Comparison of ENCODE assay signal across 8 cellular contexts in the genomic region with DNA sequence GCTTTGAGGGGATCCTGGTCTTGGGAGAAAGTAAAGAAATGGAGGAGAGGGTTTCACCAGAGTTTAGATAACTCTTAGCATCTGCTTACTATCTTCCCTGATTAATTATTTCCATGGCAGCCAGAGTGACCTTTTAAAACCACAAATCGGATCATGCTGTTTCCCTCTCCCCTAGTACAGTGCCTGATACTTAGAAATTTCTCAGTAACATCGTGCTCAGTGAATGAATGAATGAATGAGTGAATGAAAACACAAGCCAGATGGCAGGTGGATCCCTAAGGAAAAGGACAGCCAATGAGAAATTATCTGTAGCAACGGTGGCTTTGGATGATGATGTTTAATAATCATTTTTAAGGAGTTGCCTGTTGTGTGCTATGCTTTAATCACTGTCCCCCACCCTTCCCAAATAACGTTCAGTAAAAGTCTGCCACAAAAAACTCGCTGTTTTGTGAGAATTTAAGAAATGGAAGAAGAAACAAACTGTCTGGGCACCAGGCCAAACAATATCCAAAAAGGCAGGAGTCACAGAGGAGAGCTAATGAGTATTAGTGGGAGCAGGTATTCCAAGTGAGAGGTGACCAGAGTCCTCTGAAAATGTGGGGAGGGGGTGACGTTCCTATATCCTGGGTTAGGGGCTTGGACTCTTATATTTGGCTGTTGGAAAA. TPM values are rescaled to one million over a fixed set of nuclear protein-coding genes. Genes with fewer than 3 reads are reported as not detected.
DNase-seq lines count a peak whose midpoint lies in the region; ATAC-seq and TF ChIP-seq lines count a peak whose summit lies in the region.

No MANE protein-coding gene starts in this region.

- intact Hi-C loops in heart left ventricle (cut with DNase I) (loop anchor here in 1 of 10 donors (5.0 kb wide), 1 partner anchor 115 kb away; a partner anchor contains a TSS), left cardiac atrium (cut with DNase I) (no loop called here)

- H3K4me1 ChIP-seq in heart left ventricle, result peaks cover 0 to 36% (median 12%) of the 10 kb centered on the region in 12 donors
- peaks cover 10 to 20% (median 10%) of the 10 kb centered on the region in 4 donors for H3K4me1 ChIP-seq in upper lobe of left lung
- peaks cover 0 to 20% (median 2%) of the 10 kb centered on the region in 3 donors for H3K4me1 ChIP-seq in gastroesophageal sphincter

- H3K27me3 Mint-ChIP-seq in immature natural killer cell (ENCODE audit: low read depth in 3 of 3), result peaks cover 9 to 20% (median 13%) of the 10 kb centered on the region in 3 donors

- H3K9me3 Mint-ChIP-seq in immature natural killer cell, result no peaks in the 10 kb centered on the region

- TF ChIP-seq EP300 in upper lobe of left lung (IDR thresholded peaks at IDR 0.05) (no peak), gastroesophageal sphincter (IDR thresholded peaks at IDR 0.05) (no peak)

- H3K36me3 Mint-ChIP-seq in immature natural killer cell, result peaks cover 4 to 6% (median 4%) of the 10 kb centered on the region in 3 donors

- WGBS in heart left ventricle, 4 donors, result 44 to 50% (median 46%) methylated on average over 6 of the region's 6 CpGs
- WGBS in upper lobe of left lung, 2 donors, result 43 to 52% methylated on average over 6 of the region's 6 CpGs
- 23 to 28% methylated on average over 6 of the region's 6 CpGs for WGBS in gastroesophageal sphincter (ENCODE audit: low coverage in 1 of 2), 2 donors

- DNase-seq in heart left ventricle, result no peak
- no peak for DNase-seq in left cardiac atrium
- DNase-seq in WERI-Rb-1, result no peak
- no peak for DNase-seq in immature natural killer cell
- DNase-seq in upper lobe of left lung, result no peak
- no peak for DNase-seq in occipital lobe (lab: John Stamatoyannopoulos, UW)
- DNase-seq in MV-4-11 (lab: John Stamatoyannopoulos, UW), result no peak

- H3K4me3 ChIP-seq in heart left ventricle (peak overlapping the region in 9 of 12 donors; percentile 65 to 100 (median 83)), WERI-Rb-1 (ENCODE audit: low read depth, low read length) (peak overlapping the region; percentile 36), upper lobe of left lung (peak overlapping the region in 3 of 4 donors; percentile 67 to 99 (median 92)), gastroesophageal sphincter (peak overlapping the region in 1 of 2 donors; percentile 79)

- H3K27ac Mint-ChIP-seq in immature natural killer cell, result peak overlapping the region; percentile 82 to 99 (median 93)

- no peak for ATAC-seq in heart left ventricle
- no peak for ATAC-seq in left cardiac atrium
- ATAC-seq in upper lobe of left lung (ENCODE audit: low FRiP score in 2 of 2), result no peak
- ATAC-seq in gastroesophageal sphincter, result no peak

- no peaks in the 10 kb centered on the region for H3K27me3 ChIP-seq in heart left ventricle
- H3K27me3 ChIP-seq in WERI-Rb-1 (ENCODE audit: insufficient read depth, low read depth, severe bottlenecking), result no peaks in the 10 kb centered on the region
- H3K27me3 ChIP-seq in upper lobe of left lung, result no peaks in the 10 kb centered on the region
- H3K27me3 ChIP-seq in gastroesophageal sphincter, result no peaks in the 10 kb centered on the region

- H3K4me1 Mint-ChIP-seq in immature natural killer cell, result peaks cover 39 to 58% of the 10 kb centered on the region in 2 donors

- no peak for TF ChIP-seq POLR2A in heart left ventricle (IDR thresholded peaks at IDR 0.05)
- TF ChIP-seq POLR2A in upper lobe of left lung (IDR thresholded peaks at IDR 0.05), result no peak
- TF ChIP-seq POLR2A in gastroesophageal sphincter (IDR thresholded peaks at IDR 0.05), result no peak

- H3K27ac ChIP-seq in heart left ventricle (peak overlapping the region in 1 of 12 donors; percentile 99), WERI-Rb-1 (no peak overlapping the region), upper lobe of left lung (no peak overlapping the region), gastroesophageal sphincter (no peak overlapping the region)

- TF ChIP-seq CTCF in heart left ventricle (IDR thresholded peaks at IDR 0.05) (no peak), WERI-Rb-1 (IDR thresholded peaks at IDR 0.05; ENCODE audit: low read depth, low read length) (no peak), upper lobe of left lung (IDR thresholded peaks at IDR 0.05) (no peak), gastroesophageal sphincter (IDR thresholded peaks at IDR 0.05) (no peak)

- H3K9me3 ChIP-seq in heart left ventricle (no peaks in the 10 kb centered on the region), WERI-Rb-1 (ENCODE audit: severe bottlenecking) (no peaks in the 10 kb centered on the region), upper lobe of left lung (no peaks in the 10 kb centered on the region), gastroesophageal sphincter (no peaks in the 10 kb centered on the region)

- peak overlapping the region; percentile 88 to 89 (median 88) for H3K4me3 Mint-ChIP-seq in immature natural killer cell

- H3K36me3 ChIP-seq in heart left ventricle, result no peaks in the 10 kb centered on the region
- H3K36me3 ChIP-seq in WERI-Rb-1, result peaks cover 5% of the 10 kb centered on the region; the same call in 1 of the 2 replicates
- no peaks in the 10 kb centered on the region for H3K36me3 ChIP-seq in upper lobe of left lung
- H3K36me3 ChIP-seq in gastroesophageal sphincter, result no peaks in the 10 kb centered on the region

RNA-seq across cellular contexts. Expression of a gene that starts 0.7 kb away (rescaled TPM):
- total RNA-seq in heart left ventricle (10 to 100 TPM in 8 of 9 donors, 1 to 10 TPM in 1; 9.9 to 44.4 (median 12.9) TPM), left cardiac atrium (10 to 100 TPM; 17.9 to 25.6 TPM), upper lobe of left lung (10 to 100 TPM; 68.7 to 95.3 (median 72.2) TPM), occipital lobe (24.6 TPM), gastroesophageal sphincter (10 to 100 TPM; 19.9 to 43.2 (median 26.6) TPM)
- polyA plus RNA-seq in heart left ventricle (10 to 100 TPM in 1 of 2 donors, 1 to 10 TPM in 1; 8.9 to 24.5 TPM), immature natural killer cell (100 to 1,000 TPM; 166 to 280 (median 170) TPM)

RNA-seq across cellular contexts. Expression of a gene that starts 55.7 kb away (rescaled TPM):
- total RNA-seq in heart left ventricle, result 1 to 10 TPM in 1 of 9 donors, under 1 TPM in 7, not detected in 1; 0.14 to 1.4 (median 0.50) TPM
- under 1 TPM; 0.26 to 0.91 TPM for polyA plus RNA-seq in heart left ventricle
- total RNA-seq in left cardiac atrium, result 1 to 10 TPM in 1 of 2 donors, under 1 TPM in 1; 0.53 to 1.2 TPM
- polyA plus RNA-seq in immature natural killer cell, result 1 to 10 TPM in 2 of 3 donors, not detected in 1; 1.8 to 2.2 TPM
- 10 to 100 TPM in 1 of 6 donors, 1 to 10 TPM in 5; 4.2 to 30.4 (median 5.2) TPM for total RNA-seq in upper lobe of left lung
- 17.5 TPM for total RNA-seq in occipital lobe
- 10 to 100 TPM in 1 of 4 donors, 1 to 10 TPM in 3; 1.6 to 12.0 (median 4.9) TPM for total RNA-seq in gastroesophageal sphincter
